8 cellular contexts compared by ENCODE assay signal in genomic region chr5:32068561-32068960, GRCh38.
"Had no signal": no experiment of that assay in that cellular context is flagged by ENCODE, and none has a peak within 500 bp of the region (broad histone marks: within the 10 kb centered on the region; RNA-seq: fewer than 3 reads in every experiment).

No MANE protein-coding gene starts in this region.

- H2AFZ ChIP-seq: GM23338 had no signal

- H3K4me3 ChIP-seq: GM23338, K562 had no signal

- FAIRE-seq: H1, H54, K562 had no signal

- DNase-seq: H9, HCEC 1CT, IMR-90, KG1 had no signal

- H3K4me2 ChIP-seq: GM23338 had no signal

- ATAC-seq: GM23338, K562 had no signal
